ENCODE assay signal across 1 cellular context in genomic region chr5:14569948-14570691, GRCh38.
A peak's percentile ranks its signal among the peaks of the same experiment; 100 is the strongest.
TF ChIP-seq lines count a peak whose summit lies in the region.

No MANE protein-coding gene starts in this region.

TF ChIP-seq in HepG2, 621 proteins besides CTCF, POLR2A, EP300 and RAD21 (continued from another document and continues in another):
- TF ChIP-seq ZNF639 (CRISPR knock-in tag; conservative IDR thresholded peaks at IDR 0.05) (no peak), MAZ (IDR thresholded peaks at IDR 0.05; ENCODE audit: borderline replicate concordance, low read depth, low read length) (no peak), MAZ (CRISPR knock-in tag; IDR thresholded peaks at IDR 0.05; ENCODE audit: low read depth) (no peak), ZNF432 (CRISPR knock-in tag; IDR thresholded peaks at IDR 0.05; ENCODE audit: borderline replicate concordance) (no peak), GABPB1 (CRISPR knock-in tag; IDR thresholded peaks at IDR 0.05) (no peak), SOX6 (IDR thresholded peaks at IDR 0.05) (no peak), SOX6 (CRISPR knock-in tag; IDR thresholded peaks at IDR 0.05) (peak; percentile 96), RXRA (CRISPR knock-in tag; IDR thresholded peaks at IDR 0.05) (peak; percentile 84; the same call in 1 of the 2 replicates), ZNF329 (CRISPR knock-in tag; IDR thresholded peaks at IDR 0.05; ENCODE audit: low read depth) (no peak), ETV6 (CRISPR knock-in tag; conservative IDR thresholded peaks at IDR 0.05) (no peak), ZNF569 (CRISPR knock-in tag; IDR thresholded peaks at IDR 0.05; ENCODE audit: borderline replicate concordance) (no peak), ZNF773 (CRISPR knock-in tag; IDR thresholded peaks at IDR 0.05; ENCODE audit: borderline replicate concordance) (no peak), HOXA9 (CRISPR knock-in tag; IDR thresholded peaks at IDR 0.05; ENCODE audit: borderline replicate concordance) (no peak), MAX (IDR thresholded peaks at IDR 0.05) (peak; percentile 56), TFDP2 (CRISPR knock-in tag; IDR thresholded peaks at IDR 0.05) (no peak), DNMT1 (CRISPR knock-in tag; IDR thresholded peaks at IDR 0.05) (no peak), SETDB1 (CRISPR knock-in tag; IDR thresholded peaks at IDR 0.05; ENCODE audit: borderline replicate concordance) (no peak), JUNB (CRISPR knock-in tag; IDR thresholded peaks at IDR 0.05; ENCODE audit: borderline replicate concordance) (peak; percentile 38; the same call in 1 of the 2 replicates), MYPOP (CRISPR knock-in tag; IDR thresholded peaks at IDR 0.05) (peak; percentile 31; the same call in 1 of the 2 replicates), E2F1 (CRISPR knock-in tag; IDR thresholded peaks at IDR 0.05) (no peak), ZNF24 (IDR thresholded peaks at IDR 0.05) (peak; percentile 97), GPN1 (CRISPR knock-in tag; IDR thresholded peaks at IDR 0.05; ENCODE audit: borderline replicate concordance) (no peak), STAG1 (CRISPR knock-in tag; IDR thresholded peaks at IDR 0.05) (no peak), ZNF382 (CRISPR knock-in tag; IDR thresholded peaks at IDR 0.05; ENCODE audit: borderline replicate concordance) (no peak), KDM1A (CRISPR knock-in tag; IDR thresholded peaks at IDR 0.05) (peak; percentile 79; the same call in 1 of the 2 replicates), HDAC2 (CRISPR knock-in tag; IDR thresholded peaks at IDR 0.05) (peak; percentile 76), SRSF4 (IDR thresholded peaks at IDR 0.05; ENCODE audit: low read depth, low read length, poor library complexity, severe bottlenecking) (no peak), ZNF232 (CRISPR knock-in tag; IDR thresholded peaks at IDR 0.05; ENCODE audit: borderline replicate concordance) (no peak), BCL3 (CRISPR knock-in tag; IDR thresholded peaks at IDR 0.05) (0 out of 2 replicates have a peak, but pooled peaks have one; percentile 19), PRMT3 (CRISPR knock-in tag; IDR thresholded peaks at IDR 0.05; ENCODE audit: borderline replicate concordance, low read depth) (0 out of 2 replicates have a peak, but pooled peaks have one; percentile 70), ZBTB3 (CRISPR knock-in tag; IDR thresholded peaks at IDR 0.05; ENCODE audit: borderline replicate concordance, low read depth) (no peak), ZFAT (CRISPR knock-in tag; conservative IDR thresholded peaks at IDR 0.05) (no peak), ZNF772 (CRISPR knock-in tag; IDR thresholded peaks at IDR 0.05) (no peak)
- TF ChIP-seq, protein P1, sequence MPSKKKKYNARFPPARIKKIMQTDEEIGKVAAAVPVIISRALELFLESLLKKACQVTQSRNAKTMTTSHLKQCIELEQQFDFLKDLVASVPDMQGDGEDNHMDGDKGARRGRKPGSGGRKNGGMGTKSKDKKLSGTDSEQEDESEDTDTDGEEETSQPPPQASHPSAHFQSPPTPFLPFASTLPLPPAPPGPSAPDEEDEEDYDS (CRISPR knock-in tag; IDR thresholded peaks at IDR 0.05): peak; percentile 24; the same call in 1 of the 2 replicates
- TF ChIP-seq, protein P2, sequence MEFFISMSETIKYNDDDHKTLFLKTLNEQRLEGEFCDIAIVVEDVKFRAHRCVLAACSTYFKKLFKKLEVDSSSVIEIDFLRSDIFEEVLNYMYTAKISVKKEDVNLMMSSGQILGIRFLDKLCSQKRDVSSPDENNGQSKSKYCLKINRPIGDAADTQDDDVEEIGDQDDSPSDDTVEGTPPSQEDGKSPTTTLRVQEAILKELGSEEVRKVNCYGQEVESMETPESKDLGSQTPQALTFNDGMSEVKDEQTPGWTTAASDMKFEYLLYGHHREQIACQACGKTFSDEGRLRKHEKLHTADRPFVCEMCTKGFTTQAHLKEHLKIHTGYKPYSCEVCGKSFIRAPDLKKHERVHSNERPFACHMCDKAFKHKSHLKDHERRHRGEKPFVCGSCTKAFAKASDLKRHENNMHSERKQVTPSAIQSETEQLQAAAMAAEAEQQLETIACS (CRISPR knock-in tag; IDR thresholded peaks at IDR 0.05): no peak
- TF ChIP-seq, protein P3, sequence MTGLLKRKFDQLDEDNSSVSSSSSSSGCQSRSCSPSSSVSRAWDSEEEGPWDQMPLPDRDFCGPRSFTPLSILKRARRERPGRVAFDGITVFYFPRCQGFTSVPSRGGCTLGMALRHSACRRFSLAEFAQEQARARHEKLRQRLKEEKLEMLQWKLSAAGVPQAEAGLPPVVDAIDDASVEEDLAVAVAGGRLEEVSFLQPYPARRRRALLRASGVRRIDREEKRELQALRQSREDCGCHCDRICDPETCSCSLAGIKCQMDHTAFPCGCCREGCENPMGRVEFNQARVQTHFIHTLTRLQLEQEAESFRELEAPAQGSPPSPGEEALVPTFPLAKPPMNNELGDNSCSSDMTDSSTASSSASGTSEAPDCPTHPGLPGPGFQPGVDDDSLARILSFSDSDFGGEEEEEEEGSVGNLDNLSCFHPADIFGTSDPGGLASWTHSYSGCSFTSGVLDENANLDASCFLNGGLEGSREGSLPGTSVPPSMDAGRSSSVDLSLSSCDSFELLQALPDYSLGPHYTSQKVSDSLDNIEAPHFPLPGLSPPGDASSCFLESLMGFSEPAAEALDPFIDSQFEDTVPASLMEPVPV (CRISPR knock-in tag; IDR thresholded peaks at IDR 0.05): no peak
- TF ChIP-seq, protein P4, sequence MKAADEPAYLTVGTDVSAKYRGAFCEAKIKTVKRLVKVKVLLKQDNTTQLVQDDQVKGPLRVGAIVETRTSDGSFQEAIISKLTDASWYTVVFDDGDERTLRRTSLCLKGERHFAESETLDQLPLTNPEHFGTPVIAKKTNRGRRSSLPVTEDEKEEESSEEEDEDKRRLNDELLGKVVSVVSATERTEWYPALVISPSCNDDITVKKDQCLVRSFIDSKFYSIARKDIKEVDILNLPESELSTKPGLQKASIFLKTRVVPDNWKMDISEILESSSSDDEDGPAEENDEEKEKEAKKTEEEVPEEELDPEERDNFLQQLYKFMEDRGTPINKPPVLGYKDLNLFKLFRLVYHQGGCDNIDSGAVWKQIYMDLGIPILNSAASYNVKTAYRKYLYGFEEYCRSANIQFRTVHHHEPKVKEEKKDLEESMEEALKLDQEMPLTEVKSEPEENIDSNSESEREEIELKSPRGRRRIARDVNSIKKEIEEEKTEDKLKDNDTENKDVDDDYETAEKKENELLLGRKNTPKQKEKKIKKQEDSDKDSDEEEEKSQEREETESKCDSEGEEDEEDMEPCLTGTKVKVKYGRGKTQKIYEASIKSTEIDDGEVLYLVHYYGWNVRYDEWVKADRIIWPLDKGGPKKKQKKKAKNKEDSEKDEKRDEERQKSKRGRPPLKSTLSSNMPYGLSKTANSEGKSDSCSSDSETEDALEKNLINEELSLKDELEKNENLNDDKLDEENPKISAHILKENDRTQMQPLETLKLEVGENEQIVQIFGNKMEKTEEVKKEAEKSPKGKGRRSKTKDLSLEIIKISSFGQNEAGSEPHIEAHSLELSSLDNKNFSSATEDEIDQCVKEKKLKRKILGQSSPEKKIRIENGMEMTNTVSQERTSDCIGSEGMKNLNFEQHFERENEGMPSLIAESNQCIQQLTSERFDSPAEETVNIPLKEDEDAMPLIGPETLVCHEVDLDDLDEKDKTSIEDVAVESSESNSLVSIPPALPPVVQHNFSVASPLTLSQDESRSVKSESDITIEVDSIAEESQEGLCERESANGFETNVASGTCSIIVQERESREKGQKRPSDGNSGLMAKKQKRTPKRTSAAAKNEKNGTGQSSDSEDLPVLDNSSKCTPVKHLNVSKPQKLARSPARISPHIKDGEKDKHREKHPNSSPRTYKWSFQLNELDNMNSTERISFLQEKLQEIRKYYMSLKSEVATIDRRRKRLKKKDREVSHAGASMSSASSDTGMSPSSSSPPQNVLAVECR (CRISPR knock-in tag; IDR thresholded peaks at IDR 0.05; ENCODE audit: borderline replicate concordance): peak; percentile 22; the same call in 1 of the 2 replicates
- TF ChIP-seq, protein P5, sequence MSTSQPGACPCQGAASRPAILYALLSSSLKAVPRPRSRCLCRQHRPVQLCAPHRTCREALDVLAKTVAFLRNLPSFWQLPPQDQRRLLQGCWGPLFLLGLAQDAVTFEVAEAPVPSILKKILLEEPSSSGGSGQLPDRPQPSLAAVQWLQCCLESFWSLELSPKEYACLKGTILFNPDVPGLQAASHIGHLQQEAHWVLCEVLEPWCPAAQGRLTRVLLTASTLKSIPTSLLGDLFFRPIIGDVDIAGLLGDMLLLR (CRISPR knock-in tag; IDR thresholded peaks at IDR 0.05): no peak
- TF ChIP-seq, protein P6, sequence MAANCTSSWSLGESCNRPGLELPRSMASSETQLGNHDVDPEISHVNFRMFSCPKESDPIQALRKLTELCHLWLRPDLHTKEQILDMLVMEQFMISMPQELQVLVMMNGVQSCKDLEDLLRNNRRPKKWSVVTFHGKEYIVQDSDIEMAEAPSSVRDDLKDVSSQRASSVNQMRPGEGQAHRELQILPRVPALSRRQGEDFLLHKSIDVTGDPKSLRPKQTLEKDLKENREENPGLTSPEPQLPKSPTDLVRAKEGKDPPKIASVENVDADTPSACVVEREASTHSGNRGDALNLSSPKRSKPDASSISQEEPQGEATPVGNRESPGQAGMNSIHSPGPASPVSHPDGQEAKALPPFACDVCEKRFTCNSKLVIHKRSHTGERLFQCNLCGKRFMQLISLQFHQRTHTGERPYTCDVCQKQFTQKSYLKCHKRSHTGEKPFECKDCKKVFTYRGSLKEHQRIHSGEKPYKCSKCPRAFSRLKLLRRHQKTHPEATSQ (CRISPR knock-in tag; IDR thresholded peaks at IDR 0.05; ENCODE audit: borderline replicate concordance): no peak
- TF ChIP-seq, protein P7, sequence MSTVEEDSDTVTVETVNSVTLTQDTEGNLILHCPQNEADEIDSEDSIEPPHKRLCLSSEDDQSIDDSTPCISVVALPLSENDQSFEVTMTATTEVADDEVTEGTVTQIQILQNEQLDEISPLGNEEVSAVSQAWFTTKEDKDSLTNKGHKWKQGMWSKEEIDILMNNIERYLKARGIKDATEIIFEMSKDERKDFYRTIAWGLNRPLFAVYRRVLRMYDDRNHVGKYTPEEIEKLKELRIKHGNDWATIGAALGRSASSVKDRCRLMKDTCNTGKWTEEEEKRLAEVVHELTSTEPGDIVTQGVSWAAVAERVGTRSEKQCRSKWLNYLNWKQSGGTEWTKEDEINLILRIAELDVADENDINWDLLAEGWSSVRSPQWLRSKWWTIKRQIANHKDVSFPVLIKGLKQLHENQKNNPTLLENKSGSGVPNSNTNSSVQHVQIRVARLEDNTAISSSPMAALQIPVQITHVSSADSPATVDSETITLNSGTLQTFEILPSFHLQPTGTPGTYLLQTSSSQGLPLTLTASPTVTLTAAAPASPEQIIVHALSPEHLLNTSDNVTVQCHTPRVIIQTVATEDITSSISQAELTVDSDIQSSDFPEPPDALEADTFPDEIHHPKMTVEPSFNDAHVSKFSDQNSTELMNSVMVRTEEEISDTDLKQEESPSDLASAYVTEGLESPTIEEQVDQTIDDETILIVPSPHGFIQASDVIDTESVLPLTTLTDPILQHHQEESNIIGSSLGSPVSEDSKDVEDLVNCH (CRISPR knock-in tag; IDR thresholded peaks at IDR 0.05): no peak
- TF ChIP-seq, protein P8, sequence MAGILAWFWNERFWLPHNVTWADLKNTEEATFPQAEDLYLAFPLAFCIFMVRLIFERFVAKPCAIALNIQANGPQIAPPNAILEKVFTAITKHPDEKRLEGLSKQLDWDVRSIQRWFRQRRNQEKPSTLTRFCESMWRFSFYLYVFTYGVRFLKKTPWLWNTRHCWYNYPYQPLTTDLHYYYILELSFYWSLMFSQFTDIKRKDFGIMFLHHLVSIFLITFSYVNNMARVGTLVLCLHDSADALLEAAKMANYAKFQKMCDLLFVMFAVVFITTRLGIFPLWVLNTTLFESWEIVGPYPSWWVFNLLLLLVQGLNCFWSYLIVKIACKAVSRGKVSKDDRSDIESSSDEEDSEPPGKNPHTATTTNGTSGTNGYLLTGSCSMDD (CRISPR knock-in tag; IDR thresholded peaks at IDR 0.05): no peak
